Comparison of ENCODE assay signal across 1 cellular context in the genomic region with DNA sequence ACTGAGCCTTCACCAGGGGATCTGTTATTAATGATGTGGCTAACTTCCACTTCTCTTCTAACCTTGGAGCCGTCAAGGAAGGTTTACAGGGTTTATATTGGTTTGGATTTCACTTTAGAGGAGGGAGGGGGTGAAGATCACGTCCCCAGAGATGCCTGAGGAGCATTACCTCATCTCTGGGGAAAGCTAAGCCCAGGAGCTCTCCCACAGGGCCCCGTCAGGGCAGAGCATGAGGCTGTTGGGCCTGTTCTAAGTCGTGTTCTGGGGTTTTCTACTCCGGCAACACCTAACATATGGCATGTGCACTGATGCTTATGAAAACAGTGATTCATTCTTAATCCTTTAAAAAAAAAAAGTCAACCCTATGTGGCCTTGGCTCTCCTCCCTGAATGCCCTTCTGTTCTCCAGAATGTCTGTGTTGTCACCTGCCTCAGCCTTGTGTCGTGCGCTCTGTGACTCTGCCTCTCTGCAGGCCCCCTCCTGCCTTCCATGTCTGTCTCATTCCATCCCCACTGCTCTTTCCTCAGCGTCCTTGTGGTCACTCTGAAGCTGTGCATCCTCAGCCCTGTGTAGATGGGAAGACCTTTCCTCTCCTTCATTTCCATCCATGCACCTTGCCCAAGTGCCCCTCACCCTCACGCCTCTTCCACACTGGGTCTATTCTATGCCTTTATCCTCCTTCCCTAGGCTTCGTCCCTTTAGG.
TF ChIP-seq lines count a peak whose summit lies in the region.

No MANE protein-coding gene starts in this region.

TF ChIP-seq in IMR-90, 13 proteins besides CTCF, POLR2A, EP300 and RAD21 (continued from another document):
- TF ChIP-seq BHLHE40 (IDR thresholded peaks at IDR 0.05; ENCODE audit: low read depth, low read length), result peak; percentile 76
- 0 out of 2 replicates have a peak, but pooled peaks have one; percentile 3 for TF ChIP-seq FOS (IDR thresholded peaks at IDR 0.05; ENCODE audit: low read depth, low read length)
- no peak for TF ChIP-seq RCOR1 (IDR thresholded peaks at IDR 0.05; ENCODE audit: insufficient replicate concordance, low read length)
- TF ChIP-seq CHD1 (IDR thresholded peaks at IDR 0.05; ENCODE audit: low read depth, low read length), result no peak
